Comparison of ENCODE assay signal across 1 cellular context in the genomic region with DNA sequence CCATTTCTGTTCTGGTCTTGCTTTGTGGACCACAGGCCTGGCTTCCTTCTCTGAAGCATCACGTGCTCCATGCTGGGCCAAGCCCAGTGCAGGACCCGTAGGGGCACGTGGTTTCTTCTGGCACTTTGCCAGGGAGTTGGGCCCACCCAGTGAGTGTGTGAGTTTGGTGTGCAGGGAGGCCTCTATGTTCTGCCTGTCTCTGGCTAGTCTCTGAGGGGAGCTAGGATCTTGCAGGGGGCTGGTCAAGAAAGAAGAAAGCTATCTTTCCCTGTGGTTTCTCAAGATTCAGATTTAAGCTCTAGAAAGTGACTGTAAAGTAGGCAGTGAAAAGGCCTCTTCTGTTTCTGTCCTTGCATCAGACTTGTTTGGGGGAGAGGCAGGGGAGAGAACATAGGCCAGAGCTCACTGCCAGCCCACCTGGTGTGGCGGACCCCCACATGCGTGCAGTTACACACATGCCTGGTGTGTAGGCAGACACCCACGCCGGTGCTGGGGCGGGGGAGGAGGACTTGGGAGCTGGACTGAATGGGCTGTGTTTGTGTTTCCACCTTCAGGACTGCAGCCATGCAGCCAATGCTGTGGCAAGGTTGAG.
A peak's percentile ranks its signal among the peaks of the same experiment; 100 is the strongest.
TF ChIP-seq lines count a peak whose summit lies in the region.

No MANE protein-coding gene starts in this region.

TF ChIP-seq in K562, 482 proteins besides CTCF, POLR2A, EP300 and RAD21 (continued from another document):
- TF ChIP-seq, protein P1, sequence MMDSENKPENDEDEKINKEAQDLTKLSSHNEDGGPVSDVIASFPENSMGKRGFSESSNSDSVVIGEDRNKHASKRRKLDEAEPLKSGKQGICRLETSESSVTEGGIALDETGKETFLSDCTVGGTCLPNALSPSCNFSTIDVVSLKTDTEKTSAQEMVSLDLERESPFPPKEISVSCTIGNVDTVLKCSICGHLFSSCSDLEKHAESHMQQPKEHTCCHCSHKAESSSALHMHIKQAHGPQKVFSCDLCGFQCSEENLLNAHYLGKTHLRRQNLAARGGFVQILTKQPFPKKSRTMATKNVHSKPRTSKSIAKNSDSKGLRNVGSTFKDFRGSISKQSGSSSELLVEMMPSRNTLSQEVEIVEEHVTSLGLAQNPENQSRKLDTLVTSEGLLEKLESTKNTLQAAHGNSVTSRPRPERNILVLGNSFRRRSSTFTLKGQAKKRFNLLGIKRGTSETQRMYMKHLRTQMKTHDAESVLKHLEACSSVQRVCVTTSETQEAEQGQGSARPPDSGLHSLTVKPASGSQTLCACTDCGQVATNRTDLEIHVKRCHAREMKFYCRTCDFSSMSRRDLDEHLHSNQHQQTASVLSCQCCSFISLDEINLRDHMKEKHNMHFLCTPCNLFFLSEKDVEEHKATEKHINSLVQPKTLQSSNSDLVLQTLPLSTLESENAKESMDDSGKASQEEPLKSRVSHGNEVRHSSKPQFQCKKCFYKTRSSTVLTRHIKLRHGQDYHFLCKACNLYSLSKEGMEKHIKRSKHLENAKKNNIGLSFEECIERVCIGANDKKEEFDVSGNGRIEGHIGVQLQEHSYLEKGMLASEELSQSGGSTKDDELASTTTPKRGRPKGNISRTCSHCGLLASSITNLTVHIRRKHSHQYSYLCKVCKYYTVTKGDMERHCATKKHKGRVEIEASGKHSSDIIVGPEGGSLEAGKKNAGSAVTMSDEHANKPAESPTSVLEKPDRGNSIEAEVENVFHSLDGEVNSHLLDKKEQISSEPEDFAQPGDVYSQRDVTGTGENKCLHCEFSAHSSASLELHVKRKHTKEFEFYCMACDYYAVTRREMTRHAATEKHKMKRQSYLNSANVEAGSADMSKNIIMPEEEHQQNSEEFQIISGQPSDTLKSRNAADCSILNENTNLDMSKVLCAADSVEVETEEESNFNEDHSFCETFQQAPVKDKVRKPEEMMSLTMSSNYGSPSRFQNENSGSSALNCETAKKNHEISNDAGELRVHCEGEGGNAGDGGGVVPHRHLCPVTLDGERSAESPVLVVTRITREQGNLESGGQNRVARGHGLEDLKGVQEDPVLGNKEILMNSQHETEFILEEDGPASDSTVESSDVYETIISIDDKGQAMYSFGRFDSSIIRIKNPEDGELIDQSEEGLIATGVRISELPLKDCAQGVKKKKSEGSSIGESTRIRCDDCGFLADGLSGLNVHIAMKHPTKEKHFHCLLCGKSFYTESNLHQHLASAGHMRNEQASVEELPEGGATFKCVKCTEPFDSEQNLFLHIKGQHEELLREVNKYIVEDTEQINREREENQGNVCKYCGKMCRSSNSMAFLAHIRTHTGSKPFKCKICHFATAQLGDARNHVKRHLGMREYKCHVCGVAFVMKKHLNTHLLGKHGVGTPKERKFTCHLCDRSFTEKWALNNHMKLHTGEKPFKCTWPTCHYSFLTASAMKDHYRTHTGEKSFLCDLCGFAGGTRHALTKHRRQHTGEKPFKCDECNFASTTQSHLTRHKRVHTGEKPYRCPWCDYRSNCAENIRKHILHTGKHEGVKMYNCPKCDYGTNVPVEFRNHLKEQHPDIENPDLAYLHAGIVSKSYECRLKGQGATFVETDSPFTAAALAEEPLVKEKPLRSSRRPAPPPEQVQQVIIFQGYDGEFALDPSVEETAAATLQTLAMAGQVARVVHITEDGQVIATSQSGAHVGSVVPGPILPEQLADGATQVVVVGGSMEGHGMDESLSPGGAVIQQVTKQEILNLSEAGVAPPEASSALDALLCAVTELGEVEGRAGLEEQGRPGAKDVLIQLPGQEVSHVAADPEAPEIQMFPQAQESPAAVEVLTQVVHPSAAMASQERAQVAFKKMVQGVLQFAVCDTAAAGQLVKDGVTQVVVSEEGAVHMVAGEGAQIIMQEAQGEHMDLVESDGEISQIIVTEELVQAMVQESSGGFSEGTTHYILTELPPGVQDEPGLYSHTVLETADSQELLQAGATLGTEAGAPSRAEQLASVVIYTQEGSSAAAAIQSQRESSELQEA (IDR thresholded peaks at IDR 0.05; ENCODE audit: low read depth): peak; percentile 91
- no peak for TF ChIP-seq ZNF699 (CRISPR knock-in tag; IDR thresholded peaks at IDR 0.05; ENCODE audit: insufficient replicate concordance)
- TF ChIP-seq ZNF12 (CRISPR knock-in tag; IDR thresholded peaks at IDR 0.05): no peak
- TF ChIP-seq BHLHE40 (IDR thresholded peaks at IDR 0.05; ENCODE audit: low read length): peak; percentile 80
- TF ChIP-seq HDAC2 (IDR thresholded peaks at IDR 0.05): no peak
- no peak for TF ChIP-seq SRSF3 (IDR thresholded peaks at IDR 0.05; ENCODE audit: insufficient read depth, low read length)
- TF ChIP-seq, protein P2, sequence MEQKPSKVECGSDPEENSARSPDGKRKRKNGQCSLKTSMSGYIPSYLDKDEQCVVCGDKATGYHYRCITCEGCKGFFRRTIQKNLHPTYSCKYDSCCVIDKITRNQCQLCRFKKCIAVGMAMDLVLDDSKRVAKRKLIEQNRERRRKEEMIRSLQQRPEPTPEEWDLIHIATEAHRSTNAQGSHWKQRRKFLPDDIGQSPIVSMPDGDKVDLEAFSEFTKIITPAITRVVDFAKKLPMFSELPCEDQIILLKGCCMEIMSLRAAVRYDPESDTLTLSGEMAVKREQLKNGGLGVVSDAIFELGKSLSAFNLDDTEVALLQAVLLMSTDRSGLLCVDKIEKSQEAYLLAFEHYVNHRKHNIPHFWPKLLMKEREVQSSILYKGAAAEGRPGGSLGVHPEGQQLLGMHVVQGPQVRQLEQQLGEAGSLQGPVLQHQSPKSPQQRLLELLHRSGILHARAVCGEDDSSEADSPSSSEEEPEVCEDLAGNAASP (IDR thresholded peaks at IDR 0.05): no peak
- TF ChIP-seq TAF7 (tag; IDR thresholded peaks at IDR 0.05): no peak
- TF ChIP-seq, protein P3, sequence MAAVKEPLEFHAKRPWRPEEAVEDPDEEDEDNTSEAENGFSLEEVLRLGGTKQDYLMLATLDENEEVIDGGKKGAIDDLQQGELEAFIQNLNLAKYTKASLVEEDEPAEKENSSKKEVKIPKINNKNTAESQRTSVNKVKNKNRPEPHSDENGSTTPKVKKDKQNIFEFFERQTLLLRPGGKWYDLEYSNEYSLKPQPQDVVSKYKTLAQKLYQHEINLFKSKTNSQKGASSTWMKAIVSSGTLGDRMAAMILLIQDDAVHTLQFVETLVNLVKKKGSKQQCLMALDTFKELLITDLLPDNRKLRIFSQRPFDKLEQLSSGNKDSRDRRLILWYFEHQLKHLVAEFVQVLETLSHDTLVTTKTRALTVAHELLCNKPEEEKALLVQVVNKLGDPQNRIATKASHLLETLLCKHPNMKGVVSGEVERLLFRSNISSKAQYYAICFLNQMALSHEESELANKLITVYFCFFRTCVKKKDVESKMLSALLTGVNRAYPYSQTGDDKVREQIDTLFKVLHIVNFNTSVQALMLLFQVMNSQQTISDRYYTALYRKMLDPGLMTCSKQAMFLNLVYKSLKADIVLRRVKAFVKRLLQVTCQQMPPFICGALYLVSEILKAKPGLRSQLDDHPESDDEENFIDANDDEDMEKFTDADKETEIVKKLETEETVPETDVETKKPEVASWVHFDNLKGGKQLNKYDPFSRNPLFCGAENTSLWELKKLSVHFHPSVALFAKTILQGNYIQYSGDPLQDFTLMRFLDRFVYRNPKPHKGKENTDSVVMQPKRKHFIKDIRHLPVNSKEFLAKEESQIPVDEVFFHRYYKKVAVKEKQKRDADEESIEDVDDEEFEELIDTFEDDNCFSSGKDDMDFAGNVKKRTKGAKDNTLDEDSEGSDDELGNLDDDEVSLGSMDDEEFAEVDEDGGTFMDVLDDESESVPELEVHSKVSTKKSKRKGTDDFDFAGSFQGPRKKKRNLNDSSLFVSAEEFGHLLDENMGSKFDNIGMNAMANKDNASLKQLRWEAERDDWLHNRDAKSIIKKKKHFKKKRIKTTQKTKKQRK (IDR thresholded peaks at IDR 0.05; ENCODE audit: borderline replicate concordance, low read depth, low read length): no peak
- peak; percentile 75 for TF ChIP-seq CBFA2T2 (conservative IDR thresholded peaks at IDR 0.05)
- TF ChIP-seq, protein P4, sequence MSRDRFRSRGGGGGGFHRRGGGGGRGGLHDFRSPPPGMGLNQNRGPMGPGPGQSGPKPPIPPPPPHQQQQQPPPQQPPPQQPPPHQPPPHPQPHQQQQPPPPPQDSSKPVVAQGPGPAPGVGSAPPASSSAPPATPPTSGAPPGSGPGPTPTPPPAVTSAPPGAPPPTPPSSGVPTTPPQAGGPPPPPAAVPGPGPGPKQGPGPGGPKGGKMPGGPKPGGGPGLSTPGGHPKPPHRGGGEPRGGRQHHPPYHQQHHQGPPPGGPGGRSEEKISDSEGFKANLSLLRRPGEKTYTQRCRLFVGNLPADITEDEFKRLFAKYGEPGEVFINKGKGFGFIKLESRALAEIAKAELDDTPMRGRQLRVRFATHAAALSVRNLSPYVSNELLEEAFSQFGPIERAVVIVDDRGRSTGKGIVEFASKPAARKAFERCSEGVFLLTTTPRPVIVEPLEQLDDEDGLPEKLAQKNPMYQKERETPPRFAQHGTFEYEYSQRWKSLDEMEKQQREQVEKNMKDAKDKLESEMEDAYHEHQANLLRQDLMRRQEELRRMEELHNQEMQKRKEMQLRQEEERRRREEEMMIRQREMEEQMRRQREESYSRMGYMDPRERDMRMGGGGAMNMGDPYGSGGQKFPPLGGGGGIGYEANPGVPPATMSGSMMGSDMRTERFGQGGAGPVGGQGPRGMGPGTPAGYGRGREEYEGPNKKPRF (IDR thresholded peaks at IDR 0.05; ENCODE audit: low read depth, low read length): no peak
- TF ChIP-seq DACH1 (IDR thresholded peaks at IDR 0.05; ENCODE audit: partially characterized antibody): no peak
- TF ChIP-seq SIRT6 (IDR thresholded peaks at IDR 0.05; ENCODE audit: low read depth, low read length): no peak
- TF ChIP-seq, protein P5, sequence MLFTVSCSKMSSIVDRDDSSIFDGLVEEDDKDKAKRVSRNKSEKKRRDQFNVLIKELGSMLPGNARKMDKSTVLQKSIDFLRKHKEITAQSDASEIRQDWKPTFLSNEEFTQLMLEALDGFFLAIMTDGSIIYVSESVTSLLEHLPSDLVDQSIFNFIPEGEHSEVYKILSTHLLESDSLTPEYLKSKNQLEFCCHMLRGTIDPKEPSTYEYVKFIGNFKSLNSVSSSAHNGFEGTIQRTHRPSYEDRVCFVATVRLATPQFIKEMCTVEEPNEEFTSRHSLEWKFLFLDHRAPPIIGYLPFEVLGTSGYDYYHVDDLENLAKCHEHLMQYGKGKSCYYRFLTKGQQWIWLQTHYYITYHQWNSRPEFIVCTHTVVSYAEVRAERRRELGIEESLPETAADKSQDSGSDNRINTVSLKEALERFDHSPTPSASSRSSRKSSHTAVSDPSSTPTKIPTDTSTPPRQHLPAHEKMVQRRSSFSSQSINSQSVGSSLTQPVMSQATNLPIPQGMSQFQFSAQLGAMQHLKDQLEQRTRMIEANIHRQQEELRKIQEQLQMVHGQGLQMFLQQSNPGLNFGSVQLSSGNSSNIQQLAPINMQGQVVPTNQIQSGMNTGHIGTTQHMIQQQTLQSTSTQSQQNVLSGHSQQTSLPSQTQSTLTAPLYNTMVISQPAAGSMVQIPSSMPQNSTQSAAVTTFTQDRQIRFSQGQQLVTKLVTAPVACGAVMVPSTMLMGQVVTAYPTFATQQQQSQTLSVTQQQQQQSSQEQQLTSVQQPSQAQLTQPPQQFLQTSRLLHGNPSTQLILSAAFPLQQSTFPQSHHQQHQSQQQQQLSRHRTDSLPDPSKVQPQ (CRISPR knock-in tag; IDR thresholded peaks at IDR 0.05; ENCODE audit: borderline replicate concordance): no peak
- TF ChIP-seq RBBP5 (IDR thresholded peaks at IDR 0.05; ENCODE audit: borderline replicate concordance, insufficient read depth, low read length, poor library complexity, severe bottlenecking): no peak
- peak; percentile 94 for TF ChIP-seq RAD51 (IDR thresholded peaks at IDR 0.05; ENCODE audit: borderline replicate concordance, low read depth)
- no peak for TF ChIP-seq PHB (CRISPR knock-in tag; IDR thresholded peaks at IDR 0.05)
- TF ChIP-seq, protein P6, sequence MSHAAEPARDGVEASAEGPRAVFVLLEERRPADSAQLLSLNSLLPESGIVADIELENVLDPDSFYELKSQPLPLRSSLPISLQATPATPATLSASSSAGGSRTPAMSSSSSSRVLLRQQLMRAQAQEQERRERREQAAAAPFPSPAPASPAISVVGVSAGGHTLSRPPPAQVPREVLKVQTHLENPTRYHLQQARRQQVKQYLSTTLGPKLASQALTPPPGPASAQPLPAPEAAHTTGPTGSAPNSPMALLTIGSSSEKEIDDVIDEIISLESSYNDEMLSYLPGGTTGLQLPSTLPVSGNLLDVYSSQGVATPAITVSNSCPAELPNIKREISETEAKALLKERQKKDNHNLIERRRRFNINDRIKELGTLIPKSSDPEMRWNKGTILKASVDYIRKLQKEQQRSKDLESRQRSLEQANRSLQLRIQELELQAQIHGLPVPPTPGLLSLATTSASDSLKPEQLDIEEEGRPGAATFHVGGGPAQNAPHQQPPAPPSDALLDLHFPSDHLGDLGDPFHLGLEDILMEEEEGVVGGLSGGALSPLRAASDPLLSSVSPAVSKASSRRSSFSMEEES (CRISPR knock-in tag; IDR thresholded peaks at IDR 0.05): peak; percentile 54; the same call in 1 of the 2 replicates
- TF ChIP-seq, protein P7, sequence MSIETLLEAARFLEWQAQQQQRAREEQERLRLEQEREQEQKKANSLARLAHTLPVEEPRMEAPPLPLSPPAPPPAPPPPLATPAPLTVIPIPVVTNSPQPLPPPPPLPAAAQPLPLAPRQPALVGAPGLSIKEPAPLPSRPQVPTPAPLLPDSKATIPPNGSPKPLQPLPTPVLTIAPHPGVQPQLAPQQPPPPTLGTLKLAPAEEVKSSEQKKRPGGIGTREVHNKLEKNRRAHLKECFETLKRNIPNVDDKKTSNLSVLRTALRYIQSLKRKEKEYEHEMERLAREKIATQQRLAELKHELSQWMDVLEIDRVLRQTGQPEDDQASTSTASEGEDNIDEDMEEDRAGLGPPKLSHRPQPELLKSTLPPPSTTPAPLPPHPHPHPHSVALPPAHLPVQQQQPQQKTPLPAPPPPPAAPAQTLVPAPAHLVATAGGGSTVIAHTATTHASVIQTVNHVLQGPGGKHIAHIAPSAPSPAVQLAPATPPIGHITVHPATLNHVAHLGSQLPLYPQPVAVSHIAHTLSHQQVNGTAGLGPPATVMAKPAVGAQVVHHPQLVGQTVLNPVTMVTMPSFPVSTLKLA (conservative IDR thresholded peaks at IDR 0.05): peak; percentile 76 to 85
- no peak for TF ChIP-seq MCM5 (IDR thresholded peaks at IDR 0.05; ENCODE audit: low read depth)
- TF ChIP-seq POLR2AphosphoS2 (IDR thresholded peaks at IDR 0.05; ENCODE audit: low read length): no peak
